Comparison of ENCODE assay signal across 22 cellular contexts in the genomic region with DNA sequence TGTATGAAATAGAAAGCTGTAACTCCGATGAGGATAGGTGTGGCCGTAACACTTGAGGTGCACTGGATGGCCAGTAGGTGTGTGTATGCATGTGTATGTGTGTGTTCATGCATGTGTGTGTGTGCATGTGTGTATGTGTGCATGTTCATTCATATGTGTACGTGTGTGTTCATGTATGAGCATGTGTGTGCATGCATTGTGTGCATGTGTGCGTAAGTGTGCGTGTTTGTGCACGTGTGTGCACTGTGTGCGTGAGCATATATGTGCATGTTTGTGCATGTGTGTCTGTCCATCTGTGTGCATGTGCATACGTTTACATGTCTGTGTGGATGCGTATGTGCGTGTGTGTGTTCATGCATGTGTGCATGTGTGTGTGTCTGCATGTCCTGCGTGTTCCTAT.
DNase-seq lines count a peak whose midpoint lies in the region; ATAC-seq, FAIRE-seq and TF ChIP-seq lines count a peak whose summit lies in the region.
"Had no signal": no experiment of that assay in that cellular context is flagged by ENCODE, and none has a peak within 500 bp of the region (broad histone marks: within the 10 kb centered on the region; RNA-seq: fewer than 3 reads in every experiment).

No MANE protein-coding gene starts in this region.

- H3K79me2 ChIP-seq in GM12878 (ENCODE audit: control insufficient read depth, insufficient read depth, low read length): no peaks in the 10 kb centered on the region

- POLR2A ChIA-PET in GM12878 (lab: Charles Lee): no interaction called here

- TF ChIP-seq POLR2A in GM12891 (IDR thresholded peaks at IDR 0.05; ENCODE audit: low read depth, low read length) (no peak), GM12878 (IDR thresholded peaks at IDR 0.05; ENCODE audit: low read depth, low read length) (no peak)

- H4K91ac ChIP-seq in mesenchymal stem cell (ENCODE audit: low read length): peak overlapping the region; percentile 1

- no peak overlapping the region for H3K4me3 Mint-ChIP-seq in activated naive CD8-positive, alpha-beta T cell treated with anti-CD3 and anti-CD28 coated beads, Interleukin-2, amount 50 U/mL, for 24 hours
- H3K4me3 Mint-ChIP-seq: CD4-positive, CD25-positive, alpha-beta regulatory T cell; CD8-positive, alpha-beta T cell had no signal

- H2BK15ac ChIP-seq in mesenchymal stem cell (ENCODE audit: low read depth, poor library complexity, severe bottlenecking): no peak overlapping the region

- no peak overlapping the region for H3K23ac ChIP-seq in mesenchymal stem cell (ENCODE audit: low read length in 2 of 2)

- H3K27ac ChIP-seq in GM12878 (ENCODE audit: control insufficient read depth, insufficient read depth) (no peak overlapping the region), mesenchymal stem cell (ENCODE audit: low read length, poor library complexity, severe bottlenecking) (no peak overlapping the region)
- H3K27ac ChIP-seq: A549, BLaER1, C4-2B had no signal

- ATAC-seq in GM12878: no peak
- ATAC-seq in activated naive CD8-positive, alpha-beta T cell treated with anti-CD3 and anti-CD28 coated beads, Interleukin-2, amount 50 U/mL, for 24 hours: no peak
- ATAC-seq: A549; CD8-positive, alpha-beta T cell had no signal

- no peak overlapping the region for H2BK5ac ChIP-seq in mesenchymal stem cell (ENCODE audit: low read depth, low read length, poor library complexity, severe bottlenecking)

- H3K4me3 ChIP-seq in GM12878 (no peak overlapping the region), mesenchymal stem cell (ENCODE audit: insufficient read depth in 1 of 2, low read depth in 1 of 2, low read length in 2 of 2) (no peak overlapping the region), BE2C (ENCODE audit: low read depth, low read length) (no peak overlapping the region)
- H3K4me3 ChIP-seq: A549, BLaER1 had no signal

- WGBS in GM12878 (ENCODE audit: insufficient coverage, insufficient replicate concordance, low lambda C conversion rate, missing lambda C conversion rate): 64% methylated on average over 11 of the region's 11 CpGs
- 94% methylated on average over 11 of the region's 11 CpGs for WGBS in mesenchymal stem cell

- CTCF ChIA-PET in GM12878 (lab: Yijun Ruan, JAX): no interaction called here

- no peaks in the 10 kb centered on the region for H3K4me1 Mint-ChIP-seq in activated naive CD8-positive, alpha-beta T cell treated with anti-CD3 and anti-CD28 coated beads, Interleukin-2, amount 50 U/mL, for 24 hours
- H3K4me1 Mint-ChIP-seq: CD4-positive, CD25-positive, alpha-beta regulatory T cell had no signal

- no peaks in the 10 kb centered on the region for H3K36me3 Mint-ChIP-seq in activated naive CD8-positive, alpha-beta T cell treated with anti-CD3 and anti-CD28 coated beads, Interleukin-2, amount 50 U/mL, for 24 hours (ENCODE audit: low read depth)
- H3K36me3 Mint-ChIP-seq: CD4-positive, CD25-positive, alpha-beta regulatory T cell; CD8-positive, alpha-beta T cell had no signal

- peaks cover 10% of the 10 kb centered on the region for H3K9me3 Mint-ChIP-seq in activated naive CD8-positive, alpha-beta T cell treated with anti-CD3 and anti-CD28 coated beads, Interleukin-2, amount 50 U/mL, for 24 hours

- FAIRE-seq in GM12891 (lab: Jason Lieb, UNC): peak; percentile 50
- FAIRE-seq in GM12878 (lab: Jason Lieb, UNC): no peak
- FAIRE-seq: A549, G401.6, GM18507 had no signal

- no peak overlapping the region for H2BK120ac ChIP-seq in mesenchymal stem cell (ENCODE audit: low read depth, low read length)

- H3K14ac ChIP-seq in mesenchymal stem cell (ENCODE audit: low read length in 2 of 2): peak overlapping the region in 1 of 2 experiments; percentile 13

- RAD21 ChIA-PET in GM12878 (lab: Charles Lee; ENCODE audit: unreplicated experiment): no interaction called here

- no peak for TF ChIP-seq EP300 in GM12878 (IDR thresholded peaks at IDR 0.05; ENCODE audit: borderline replicate concordance in 1 of 2, control insufficient read depth in 1 of 2, low read depth in 2 of 2, low read length in 2 of 2)

- no peak overlapping the region for H2BK12ac ChIP-seq in mesenchymal stem cell (ENCODE audit: low read length in 2 of 2)

- H3K36me3 ChIP-seq in GM12878 (ENCODE audit: control insufficient read depth in 2 of 2, insufficient read depth in 2 of 2, low read length in 1 of 2) (no peaks in the 10 kb centered on the region), mesenchymal stem cell (ENCODE audit: control insufficient read depth in 1 of 2, insufficient read depth in 2 of 2, low read depth in 1 of 2, low read length in 2 of 2) (no peaks in the 10 kb centered on the region), BE2C (no peaks in the 10 kb centered on the region)
- H3K36me3 ChIP-seq: BLaER1 had no signal

- H3K4ac ChIP-seq in mesenchymal stem cell (ENCODE audit: low read depth in 1 of 2, low read length in 2 of 2): no peak overlapping the region

- H3K4me1 ChIP-seq in GM12878 (ENCODE audit: control insufficient read depth, insufficient read depth, low read length) (no peaks in the 10 kb centered on the region), mesenchymal stem cell (ENCODE audit: control insufficient read depth, insufficient read depth, low read depth, low read length) (peaks cover 8% of the 10 kb centered on the region), BE2C (no peaks in the 10 kb centered on the region)
- H3K4me1 ChIP-seq: A549, BLaER1, Caco-2 had no signal

- H3K79me1 ChIP-seq in mesenchymal stem cell (replicated peaks; ENCODE audit: low read length, poor library complexity, severe bottlenecking): no peaks in the 10 kb centered on the region

- no peak overlapping the region for H3K18ac ChIP-seq in mesenchymal stem cell (ENCODE audit: low read depth in 1 of 2, low read length in 2 of 2)

- H2AK5ac ChIP-seq in mesenchymal stem cell (ENCODE audit: low read length, severe bottlenecking): no peak overlapping the region

- intact Hi-C loops in GM12878 (cut with micrococcal nuclease; ENCODE audit: unreplicated experiment): no loop called here
- intact Hi-C loops in posterior vena cava (cut with DNase I): no loop called here

- no TSS peak for BruUV-seq in GM12878 (replicated peaks; lab: Mats Ljungman, UMichigan)

- H3K9me3 ChIP-seq in GM12878 (replicated peaks; ENCODE audit: control insufficient read depth, insufficient read depth, low read length) (no peaks in the 10 kb centered on the region), mesenchymal stem cell (ENCODE audit: control insufficient read depth, low read length) (peaks cover 10% of the 10 kb centered on the region), BE2C (no peaks in the 10 kb centered on the region)
- H3K9me3 ChIP-seq: A549, BLaER1, Caco-2 had no signal

- H4K8ac ChIP-seq in mesenchymal stem cell (ENCODE audit: low read length): no peak overlapping the region

- in situ Hi-C loops in GM12878 (cut with MboI): no loop called here

- no peak for TF ChIP-seq RAD21 in GM12878 (IDR thresholded peaks at IDR 0.05; ENCODE audit: insufficient read depth, low read depth, low read length)

- H3K27me3 ChIP-seq in GM12878 (replicated peaks in 1 of 2; ENCODE audit: control insufficient read depth in 2 of 2, insufficient read depth in 2 of 2, low read length in 1 of 2) (no peaks in the 10 kb centered on the region), mesenchymal stem cell (ENCODE audit: control insufficient read depth in 1 of 2, insufficient read depth in 1 of 2, low read length in 2 of 2) (peaks cover 0 to 21% of the 10 kb centered on the region in 2 experiments), BE2C (peaks cover under 1% of the 10 kb centered on the region; the same call in 1 of the 2 replicates)
- H3K27me3 ChIP-seq: BLaER1 had no signal

- SMC1A ChIA-PET in GM12878 (lab: Charles Lee; ENCODE audit: uncharacterized antibody, unreplicated experiment): no interaction called here

- peaks cover 2% of the 10 kb centered on the region for H3K27me3 Mint-ChIP-seq in activated naive CD8-positive, alpha-beta T cell treated with anti-CD3 and anti-CD28 coated beads, Interleukin-2, amount 50 U/mL, for 24 hours
- H3K27me3 Mint-ChIP-seq: CD4-positive, CD25-positive, alpha-beta regulatory T cell had no signal

- DNase-seq in GM12891 (ENCODE audit: insufficient read length, low spot score): no peak
- DNase-seq in GM12878 (ENCODE audit: low read depth, low spot score): no peak
- no peak for DNase-seq in mesenchymal stem cell
- DNase-seq in posterior vena cava (ENCODE audit: low spot score): peak; percentile 16
- DNase-seq in activated naive CD8-positive, alpha-beta T cell treated with anti-CD3 and anti-CD28 coated beads, Interleukin-2, amount 50 U/mL, for 24 hours: no peak
- DNase-seq in glomerular visceral epithelial cell (ENCODE audit: extremely low spot score): no peak
- DNase-seq in BE2C: no peak
- DNase-seq: 8988T; ACHN; Caco-2; CD4-positive, CD25-positive, alpha-beta regulatory T cell; CD8-positive, alpha-beta T cell; DMS153; DND-41; GOT3; H7; HCEC 1CT had no signal

- H3K9ac ChIP-seq in GM12878 (ENCODE audit: control insufficient read depth, insufficient read depth, low read length): no peak overlapping the region
- H3K9ac ChIP-seq in mesenchymal stem cell (ENCODE audit: low read length): no peak overlapping the region
- H3K9ac ChIP-seq: BLaER1 had no signal

- H2AFZ ChIP-seq in GM12878 (ENCODE audit: control insufficient read depth, low read depth, low read length) (no peak overlapping the region), mesenchymal stem cell (ENCODE audit: low read depth, low read length) (no peak overlapping the region)

- TF ChIP-seq CTCF in GM12878 (IDR thresholded peaks at IDR 0.05 in 2 of 3, conservative IDR thresholded peaks at IDR 0.05 in 1 of 3; ENCODE audit: control insufficient read depth in 2 of 3, extremely low read depth in 1 of 3, insufficient read depth in 1 of 3, low read depth in 3 of 3, low read length in 3 of 3): no peak
- no peak for TF ChIP-seq CTCF in BE2C (IDR thresholded peaks at IDR 0.05; ENCODE audit: low read depth, low read length)

- no peak overlapping the region for H3K27ac Mint-ChIP-seq in activated naive CD8-positive, alpha-beta T cell treated with anti-CD3 and anti-CD28 coated beads, Interleukin-2, amount 50 U/mL, for 24 hours
- H3K27ac Mint-ChIP-seq: CD4-positive, CD25-positive, alpha-beta regulatory T cell; CD8-positive, alpha-beta T cell had no signal

- H3K4me2 ChIP-seq in GM12878 (ENCODE audit: control insufficient read depth, insufficient read depth): no peak overlapping the region
- H3K4me2 ChIP-seq in mesenchymal stem cell (ENCODE audit: low read length, poor library complexity, severe bottlenecking): no peak overlapping the region
- H3K4me2 ChIP-seq: A549, BLaER1 had no signal

- no peaks in the 10 kb centered on the region for H4K20me1 ChIP-seq in GM12878 (ENCODE audit: control insufficient read depth, insufficient read depth)
- H4K20me1 ChIP-seq: BLaER1 had no signal

TF ChIP-seq in GM12891, 5 proteins besides CTCF, POLR2A, EP300 and RAD21 (continues in another document):
- TF ChIP-seq POU2F2 (IDR thresholded peaks at IDR 0.05; ENCODE audit: low read depth, low read length) (no peak), SPI1 (IDR thresholded peaks at IDR 0.05; ENCODE audit: low read depth, low read length) (no peak), POLR2AphosphoS5 (IDR thresholded peaks at IDR 0.05; ENCODE audit: low read depth, low read length) (no peak)

TF ChIP-seq in GM12878, 131 proteins besides CTCF, POLR2A, EP300 and RAD21 (continues in another document):
- no peak for TF ChIP-seq KAT2A (conservative IDR thresholded peaks at IDR 0.05; ENCODE audit: control insufficient read depth, low read depth, low read length)
